17 cellular contexts compared by ENCODE assay signal in genomic region chr7:132187869-132188789, GRCh38.
A peak's percentile ranks its signal among the peaks of the same experiment; 100 is the strongest.
DNase-seq lines count a peak whose midpoint lies in the region; TF ChIP-seq lines count a peak whose summit lies in the region.
"Had no signal": no experiment of that assay in that cellular context is flagged by ENCODE, and none has a peak within 500 bp of the region (broad histone marks: within the 10 kb centered on the region; RNA-seq: fewer than 3 reads in every experiment).

No MANE protein-coding gene starts in this region.

- H3K36me3 ChIP-seq in HUES6 (ENCODE audit: control insufficient read depth, insufficient read depth, low read length) (no peaks in the 10 kb centered on the region), spleen (peaks cover 0 to 22% (median 0%) of the 10 kb centered on the region in 6 donors)
- H3K36me3 ChIP-seq: HAP-1, SJCRH30 had no signal

- H3K4me3 ChIP-seq in HUES6 (ENCODE audit: low read depth, low read length) (peak overlapping the region; percentile 36), spleen (no peak overlapping the region)
- H3K4me3 ChIP-seq: HAP-1, SJCRH30 had no signal

- peak overlapping the region; percentile 36 for H3K9ac ChIP-seq in HUES6 (ENCODE audit: low read length)

- H3K4me3 Mint-ChIP-seq in glutamatergic neuron (ENCODE audit: unreplicated experiment): no peak overlapping the region

- H3K9me3 Mint-ChIP-seq in glutamatergic neuron (ENCODE audit: unreplicated experiment): peaks cover 14% of the 10 kb centered on the region

- peaks cover 37% of the 10 kb centered on the region for H3K4me1 ChIP-seq in HUES6 (ENCODE audit: control insufficient read depth, insufficient read depth, low read length)
- no peaks in the 10 kb centered on the region for H3K4me1 ChIP-seq in spleen
- H3K4me1 ChIP-seq: HAP-1, SJCRH30 had no signal

- peaks cover 13% of the 10 kb centered on the region for H3K4me1 Mint-ChIP-seq in glutamatergic neuron (ENCODE audit: low read depth, unreplicated experiment)

- intact Hi-C loops in spleen (cut with DNase I; ENCODE audit: low total_unique reads) (no loop called here), head of caudate nucleus (cut with DNase I) (no loop called here)

- WGBS in spleen, 5 donors: 38 to 46% (median 42%) methylated on average over 4 of the region's 4 CpGs

- peaks cover 17% of the 10 kb centered on the region for H3K27me3 Mint-ChIP-seq in glutamatergic neuron (ENCODE audit: unreplicated experiment)

- TF ChIP-seq POLR2A in spleen (IDR thresholded peaks at IDR 0.05): no peak

- TF ChIP-seq CTCF in glutamatergic neuron (IDR thresholded peaks at IDR 0.05; ENCODE audit: partially characterized antibody, unreplicated experiment): no peak
- no peak for TF ChIP-seq CTCF in spleen (IDR thresholded peaks at IDR 0.05 in 8 of 11, conservative IDR thresholded peaks at IDR 0.05 in 3 of 11)

- peak; percentile 9 for DNase-seq in glutamatergic neuron
- peak; percentile 68 for DNase-seq in iPS-NIHi11 (ENCODE audit: low spot score)
- peak; percentile 55 for DNase-seq in spleen
- no peak for DNase-seq in stimulated activated CD4-positive, alpha-beta T cell treated with anti-CD3 and anti-CD28 coated beads, Interleukin-1b, Interleukin-23, amount 100 ng/mL, for 48 hours
- DNase-seq in head of caudate nucleus: no peak
- no peak for DNase-seq in NCI-H1436 treated with DMSO at 0.1 percent for 48 hours (lab: John Stamatoyannopoulos, UW)
- DNase-seq: ACHN, C1 segment of cervical spinal cord, DMS79 treated with DMSO at 0.1 percent for 48 hours, KG1, NCI-H1417, NCI-H2029, NCI-H345, NCI-H526 had no signal

- no peak overlapping the region for H3K27ac Mint-ChIP-seq in glutamatergic neuron (ENCODE audit: unreplicated experiment)

- H3K27me3 ChIP-seq in HUES6 (ENCODE audit: control insufficient read depth, insufficient read depth, low read length) (no peaks in the 10 kb centered on the region), spleen (replicated peaks in 1 of 7) (no peaks in the 10 kb centered on the region)
- H3K27me3 ChIP-seq: SJCRH30 had no signal

- H3K9me3 ChIP-seq in HUES6 (ENCODE audit: control insufficient read depth, insufficient read depth, low read depth, low read length) (peaks cover 17% of the 10 kb centered on the region), spleen (peaks cover 0 to 27% (median 14%) of the 10 kb centered on the region in 8 donors)
- H3K9me3 ChIP-seq: HAP-1, SJCRH30 had no signal

- peaks cover 16% of the 10 kb centered on the region for H3K36me3 Mint-ChIP-seq in glutamatergic neuron (ENCODE audit: unreplicated experiment)

- H3K27ac ChIP-seq in HUES6 (ENCODE audit: low read depth, low read length) (peak overlapping the region; percentile 3; the same call in 1 of the 2 replicates), spleen (no peak overlapping the region)
- H3K27ac ChIP-seq: SJCRH30 had no signal

Comparison
In these comparisons a context has a peak if more than half of its experiments do, and no peak if none do; other contexts are left out.
1. DNase-seq: peak in glutamatergic neuron (single experiment), iPS-NIHi11 (single experiment) and spleen (single experiment); none in stimulated activated CD4-positive, alpha-beta T cell treated with anti-CD3 and anti-CD28 coated beads, Interleukin-1b, Interleukin-23, amount 100 ng/mL, for 48 hours (single experiment), head of caudate nucleus (0 of 42) and NCI-H1436 treated with DMSO at 0.1 percent for 48 hours (single experiment).